ENCODE assay signal across 2 cellular contexts in the genomic region with DNA sequence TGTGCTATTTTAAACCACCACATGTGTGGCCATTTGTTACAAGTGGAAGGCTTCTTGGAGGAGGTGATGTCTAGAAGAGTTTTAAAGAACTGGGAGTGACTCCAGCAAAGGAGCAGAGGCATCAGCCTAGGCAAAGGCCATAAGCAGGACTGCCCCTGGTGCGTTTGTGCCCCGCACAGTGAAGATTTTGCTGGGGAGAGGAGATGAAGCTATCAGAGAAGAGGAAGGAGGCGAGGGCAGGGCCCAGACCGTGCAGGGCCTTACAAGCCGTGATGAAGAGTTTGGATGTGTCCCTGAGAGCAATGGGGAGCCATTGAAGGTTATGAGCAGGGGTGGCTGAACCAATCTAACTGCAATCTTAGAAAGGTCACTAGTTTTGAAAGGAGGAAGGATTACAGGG.
TF ChIP-seq lines count a peak whose summit lies in the region.

No MANE protein-coding gene starts in this region.

TF ChIP-seq in A549, 52 proteins besides CTCF, POLR2A, EP300 and RAD21 (continued from another document):
- TF ChIP-seq NFE2L2 (conservative IDR thresholded peaks at IDR 0.05; ENCODE audit: low read length) (no peak), CBX8 (IDR thresholded peaks at IDR 0.05) (no peak), KDM1A (IDR thresholded peaks at IDR 0.05; ENCODE audit: low read depth) (no peak), FOSL2 (IDR thresholded peaks at IDR 0.05) (no peak), FOSL2 (CRISPR knock-in tag; IDR thresholded peaks at IDR 0.05) (no peak), HDAC2 (IDR thresholded peaks at IDR 0.05) (no peak), HOXB13 (CRISPR knock-in tag; IDR thresholded peaks at IDR 0.05; ENCODE audit: low read depth) (no peak)
- TF ChIP-seq, protein P1, sequence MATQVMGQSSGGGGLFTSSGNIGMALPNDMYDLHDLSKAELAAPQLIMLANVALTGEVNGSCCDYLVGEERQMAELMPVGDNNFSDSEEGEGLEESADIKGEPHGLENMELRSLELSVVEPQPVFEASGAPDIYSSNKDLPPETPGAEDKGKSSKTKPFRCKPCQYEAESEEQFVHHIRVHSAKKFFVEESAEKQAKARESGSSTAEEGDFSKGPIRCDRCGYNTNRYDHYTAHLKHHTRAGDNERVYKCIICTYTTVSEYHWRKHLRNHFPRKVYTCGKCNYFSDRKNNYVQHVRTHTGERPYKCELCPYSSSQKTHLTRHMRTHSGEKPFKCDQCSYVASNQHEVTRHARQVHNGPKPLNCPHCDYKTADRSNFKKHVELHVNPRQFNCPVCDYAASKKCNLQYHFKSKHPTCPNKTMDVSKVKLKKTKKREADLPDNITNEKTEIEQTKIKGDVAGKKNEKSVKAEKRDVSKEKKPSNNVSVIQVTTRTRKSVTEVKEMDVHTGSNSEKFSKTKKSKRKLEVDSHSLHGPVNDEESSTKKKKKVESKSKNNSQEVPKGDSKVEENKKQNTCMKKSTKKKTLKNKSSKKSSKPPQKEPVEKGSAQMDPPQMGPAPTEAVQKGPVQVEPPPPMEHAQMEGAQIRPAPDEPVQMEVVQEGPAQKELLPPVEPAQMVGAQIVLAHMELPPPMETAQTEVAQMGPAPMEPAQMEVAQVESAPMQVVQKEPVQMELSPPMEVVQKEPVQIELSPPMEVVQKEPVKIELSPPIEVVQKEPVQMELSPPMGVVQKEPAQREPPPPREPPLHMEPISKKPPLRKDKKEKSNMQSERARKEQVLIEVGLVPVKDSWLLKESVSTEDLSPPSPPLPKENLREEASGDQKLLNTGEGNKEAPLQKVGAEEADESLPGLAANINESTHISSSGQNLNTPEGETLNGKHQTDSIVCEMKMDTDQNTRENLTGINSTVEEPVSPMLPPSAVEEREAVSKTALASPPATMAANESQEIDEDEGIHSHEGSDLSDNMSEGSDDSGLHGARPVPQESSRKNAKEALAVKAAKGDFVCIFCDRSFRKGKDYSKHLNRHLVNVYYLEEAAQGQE (IDR thresholded peaks at IDR 0.05) = no peak
TF ChIP-seq in A549: peak in this region for 0.

TF ChIP-seq in PFSK-1, 5 proteins besides CTCF, POLR2A, EP300 and RAD21 (continued from another document):
- no peak for TF ChIP-seq FOXP2 (optimal IDR thresholded peaks at IDR 0.05; ENCODE audit: borderline replicate concordance, extremely low read depth, extremely low read length, insufficient read depth)
TF ChIP-seq in PFSK-1: peak in this region for 1.
